Comparison of ENCODE assay signal across 8 cellular contexts in the genomic region with DNA sequence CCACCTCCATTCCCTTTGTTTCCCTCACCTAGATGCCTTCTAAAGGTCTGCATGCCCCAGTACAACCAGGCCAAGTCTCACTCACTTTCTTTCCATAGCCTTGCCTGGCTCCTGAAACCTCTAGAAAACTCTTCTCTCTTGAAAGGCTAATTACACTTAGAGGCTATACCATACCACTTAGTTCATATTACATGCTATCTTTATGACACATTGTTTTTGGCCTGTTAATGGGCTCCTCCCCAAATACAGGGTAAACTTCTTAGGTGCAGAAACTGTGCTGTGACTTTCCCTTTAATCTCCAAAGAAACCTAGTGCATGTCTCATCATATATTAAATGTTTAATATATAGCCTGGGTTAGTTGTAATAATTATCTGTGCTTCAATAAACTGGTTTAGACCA. TPM values are rescaled to one million over a fixed set of nuclear protein-coding genes. Genes with fewer than 3 reads are reported as not detected.
"Had no signal": no experiment of that assay in that cellular context is flagged by ENCODE, and none has a peak within 500 bp of the region (broad histone marks: within the 10 kb centered on the region; RNA-seq: fewer than 3 reads in every experiment).

No MANE protein-coding gene starts in this region.

- ATAC-seq: HepG2, K562 had no signal

- H3K27ac ChIP-seq: HL-60 had no signal

- H3K4me3 ChIP-seq: K562 had no signal

- DNase-seq: IMR-90, KBM-7 had no signal

RNA-seq across cellular contexts. Expression of a gene that starts 56.6 kb away (rescaled TPM):
- total RNA-seq: HT-29, HT1080, IMR-90, K562 had no signal
- polyA plus RNA-seq: IgD-negative memory B cell, IMR-90 had no signal
